Comparison of ENCODE assay signal across 26 cellular contexts in genomic region chr2:16113568-16114549, GRCh38.
A peak's percentile ranks its signal among the peaks of the same experiment; 100 is the strongest.
DNase-seq lines count a peak whose midpoint lies in the region; ATAC-seq, FAIRE-seq and TF ChIP-seq lines count a peak whose summit lies in the region.
"Had no signal": no experiment of that assay in that cellular context is flagged by ENCODE, and none has a peak within 500 bp of the region (broad histone marks: within the 10 kb centered on the region; RNA-seq: fewer than 3 reads in every experiment).

No MANE protein-coding gene starts in this region.

- POLR2A ChIA-PET in A549 (lab: Yijun Ruan, JAX), result no interaction called here
- POLR2A ChIA-PET in IMR-90 (lab: Charles Lee; ENCODE audit: unreplicated experiment), result no interaction called here
- POLR2A ChIA-PET in T-cell (lab: Charles Lee), result no interaction called here

- H3K56ac ChIP-seq in IMR-90 (ENCODE audit: extremely low read depth, insufficient read depth, low read length), result no peak overlapping the region

- dilution Hi-C loops in IMR-90 (cut with HindIII; ENCODE audit: low sequenced_read_pairs, unreplicated experiment), result no loop called here

- no peak overlapping the region for H2AK5ac ChIP-seq in IMR-90 (ENCODE audit: low read depth, low read length)

- H3K23ac ChIP-seq in IMR-90 (ENCODE audit: low read depth, low read length), result no peak overlapping the region

- in situ Hi-C loops in IMR-90 (cut with MboI; ENCODE audit: low sequenced_read_pairs), result no loop called here

- no peak for TF ChIP-seq EP300 in A549 (IDR thresholded peaks at IDR 0.05)

- ATAC-seq in A549 (no peak), IMR-90 (ENCODE audit: low read depth) (no peak), sciatic nerve (peak; percentile 20), T-cell (replicated peaks in 1 of 4) (no peak)
- ATAC-seq: PC-3 had no signal

- TF ChIP-seq POLR2A in A549 (IDR thresholded peaks at IDR 0.05; ENCODE audit: low read length) (0 out of 2 replicates have a peak, but pooled peaks have one; percentile 4), IMR-90 (IDR thresholded peaks at IDR 0.05; ENCODE audit: low read depth, low read length) (no peak)

- peak overlapping the region; percentile 83 for H2BK5ac ChIP-seq in IMR-90 (ENCODE audit: low read depth, low read length, poor library complexity, severe bottlenecking)

- FAIRE-seq in A549 (lab: Jason Lieb, UNC), result no peak
- FAIRE-seq: GM12892 had no signal

- DNase-seq in A549 (ENCODE audit: low read depth in 1 of 2, low spot score in 1 of 2), result no peak
- no peak for DNase-seq in IMR-90
- no peak for DNase-seq in hepatocyte (ENCODE audit: low spot score)
- DNase-seq in sciatic nerve (ENCODE audit: low spot score), result no peak
- no peak for DNase-seq in NCI-H1092 treated with DMSO at 0.1 percent for 48 hours (lab: John Stamatoyannopoulos, UW)
- no peak for DNase-seq in immature natural killer cell
- no peak for DNase-seq in T-cell
- DNase-seq: 8988T; CD4-positive, CD25-positive, alpha-beta regulatory T cell; DMS153; DND-41; H7; HFFc6; MM.1S; NCI-H1417; NCI-H1694; NCI-H2081 treated with DMSO at 0.1 percent for 48 hours; NCI-H2171; NCI-H345; NCI-H524 treated with DMSO at 0.1 percent for 48 hours; NCI-H774; PC-3 had no signal

- TF ChIP-seq CTCF in A549 (IDR thresholded peaks at IDR 0.05), result no peak
- no peak for TF ChIP-seq CTCF in IMR-90 (conservative IDR thresholded peaks at IDR 0.05; ENCODE audit: low read depth, low read length)
- TF ChIP-seq CTCF in hepatocyte (IDR thresholded peaks at IDR 0.05; ENCODE audit: poor library complexity), result no peak

- H4K20me1 ChIP-seq in IMR-90 (ENCODE audit: insufficient read depth, low read length) (no peaks in the 10 kb centered on the region), hepatocyte (ENCODE audit: insufficient read depth, poor library complexity, severe bottlenecking) (no peaks in the 10 kb centered on the region)
- H4K20me1 ChIP-seq: BLaER1 had no signal

- H2AFZ ChIP-seq in IMR-90 (replicated peaks; ENCODE audit: low read length, poor library complexity) (no peak overlapping the region), hepatocyte (no peak overlapping the region)

- H3K4me3 ChIP-seq in A549 (no peak overlapping the region), IMR-90 (ENCODE audit: insufficient read depth, low read depth, low read length) (no peak overlapping the region), hepatocyte (no peak overlapping the region)
- H3K4me3 ChIP-seq: BLaER1, SJSA1 had no signal

- no peak overlapping the region for H3K4me2 ChIP-seq in A549
- no peak overlapping the region for H3K4me2 ChIP-seq in IMR-90 (ENCODE audit: low read depth, low read length)
- no peak overlapping the region for H3K4me2 ChIP-seq in hepatocyte
- H3K4me2 ChIP-seq: KMS-11 had no signal

- no peaks in the 10 kb centered on the region for H3K79me1 ChIP-seq in IMR-90 (ENCODE audit: low read depth in 1 of 2, low read length in 2 of 2)

- H2BK20ac ChIP-seq in IMR-90 (ENCODE audit: low read depth, low read length), result no peak overlapping the region

- no peak overlapping the region for H3K9ac ChIP-seq in IMR-90 (ENCODE audit: low read depth, low read length)
- H3K9ac ChIP-seq: BLaER1, KMS-11 had no signal

- H3K4me1 Mint-ChIP-seq in immature natural killer cell (no peaks in the 10 kb centered on the region), T-cell (no peaks in the 10 kb centered on the region)
- H3K4me1 Mint-ChIP-seq: CD4-positive, CD25-positive, alpha-beta regulatory T cell had no signal

- H3K9me3 Mint-ChIP-seq in immature natural killer cell (peaks cover 0 to 4% (median 0%) of the 10 kb centered on the region in 6 donors), T-cell (no peaks in the 10 kb centered on the region)

- no peaks in the 10 kb centered on the region for H3K79me2 ChIP-seq in hepatocyte

- no peak overlapping the region for H4K91ac ChIP-seq in IMR-90 (ENCODE audit: insufficient read depth, low read depth, low read length)

- no peak overlapping the region for H3K18ac ChIP-seq in IMR-90 (ENCODE audit: low read depth, low read length)

- H4K8ac ChIP-seq in IMR-90 (ENCODE audit: low read depth in 2 of 2, low read length in 2 of 2), result no peak overlapping the region

- H3K36me3 Mint-ChIP-seq in immature natural killer cell, result no peaks in the 10 kb centered on the region
- no peaks in the 10 kb centered on the region for H3K36me3 Mint-ChIP-seq in T-cell
- H3K36me3 Mint-ChIP-seq: CD4-positive, CD25-positive, alpha-beta regulatory T cell had no signal

- H3K36me3 ChIP-seq in IMR-90 (ENCODE audit: control insufficient read depth, insufficient read depth, low read length) (no peaks in the 10 kb centered on the region), hepatocyte (replicated peaks; ENCODE audit: insufficient read depth, low read depth) (no peaks in the 10 kb centered on the region)
- H3K36me3 ChIP-seq: BLaER1, SJSA1 had no signal

- H3K27me3 ChIP-seq in IMR-90 (ENCODE audit: control insufficient read depth, insufficient read depth, low read length), result no peaks in the 10 kb centered on the region
- no peaks in the 10 kb centered on the region for H3K27me3 ChIP-seq in hepatocyte
- H3K27me3 ChIP-seq: BLaER1, SJSA1 had no signal

- WGBS in A549 (ENCODE audit: missing lambda C conversion rate), result 64% methylated on average over 16 of the region's 16 CpGs
- WGBS in IMR-90 (ENCODE audit: extremely low coverage in 2 of 2, insufficient read length in 1 of 2), 2 experiments, result 55% methylated on average over 12 of the region's 16 CpGs; no CpG with 5 or more reads in 1 of the 2 experiments
- 92% methylated on average over 16 of the region's 16 CpGs for WGBS in hepatocyte (ENCODE audit: low lambda C conversion rate, missing lambda C conversion rate)

- intact Hi-C loops in IMR-90 (cut with micrococcal nuclease), result no loop called here
- intact Hi-C loops in sciatic nerve (cut with DNase I), result no loop called here

- no peaks in the 10 kb centered on the region for H3K9me2 ChIP-seq in hepatocyte (replicated peaks; ENCODE audit: insufficient read depth)

- CTCF ChIA-PET in A549 (lab: Yijun Ruan, JAX) (no interaction called here), IMR-90 (lab: Yijun Ruan, JAX) (no interaction called here), T-cell (lab: Charles Lee) (no interaction called here)

- no peak overlapping the region for H3K14ac ChIP-seq in IMR-90 (replicated peaks; ENCODE audit: low read depth, low read length)

- H4K5ac ChIP-seq in IMR-90 (ENCODE audit: low read depth, low read length), result no peak overlapping the region

- H3K27ac Mint-ChIP-seq in immature natural killer cell (no peak overlapping the region), T-cell (no peak overlapping the region)
- H3K27ac Mint-ChIP-seq: CD4-positive, CD25-positive, alpha-beta regulatory T cell; HFFc6 had no signal

- TF ChIP-seq RAD21 in A549 (conservative IDR thresholded peaks at IDR 0.05 in 1 of 2, IDR thresholded peaks at IDR 0.05 in 1 of 2) (no peak), IMR-90 (IDR thresholded peaks at IDR 0.05; ENCODE audit: low read length) (no peak)

- no peaks in the 10 kb centered on the region for H3K9me1 ChIP-seq in IMR-90 (ENCODE audit: insufficient read depth, low read length)

- H3K4me3 Mint-ChIP-seq in immature natural killer cell (no peak overlapping the region), T-cell (no peak overlapping the region)
- H3K4me3 Mint-ChIP-seq: CD4-positive, CD25-positive, alpha-beta regulatory T cell; HFFc6 had no signal

- no peak overlapping the region for H3K4ac ChIP-seq in IMR-90 (ENCODE audit: low read depth, low read length)

- no peak overlapping the region for H2AK9ac ChIP-seq in IMR-90 (replicated peaks; ENCODE audit: low read depth, low read length, poor library complexity)

- no TSS peak for BruUV-seq in IMR-90 (replicated peaks; lab: Mats Ljungman, UMichigan)

- no peaks in the 10 kb centered on the region for H3K9me3 ChIP-seq in A549
- peaks cover 25% of the 10 kb centered on the region for H3K9me3 ChIP-seq in IMR-90 (ENCODE audit: control insufficient read depth, insufficient read depth, low read length)
- no peaks in the 10 kb centered on the region for H3K9me3 ChIP-seq in hepatocyte (ENCODE audit: low read depth)
- H3K9me3 ChIP-seq: BLaER1, SJSA1 had no signal

- no peak overlapping the region for H2BK120ac ChIP-seq in IMR-90 (ENCODE audit: low read depth, low read length)

- no peaks in the 10 kb centered on the region for H3K27me3 Mint-ChIP-seq in immature natural killer cell (ENCODE audit: low read depth in 3 of 3)
- H3K27me3 Mint-ChIP-seq in T-cell, result no peaks in the 10 kb centered on the region
- H3K27me3 Mint-ChIP-seq: CD4-positive, CD25-positive, alpha-beta regulatory T cell had no signal

- no peak overlapping the region for H3K27ac ChIP-seq in A549
- H3K27ac ChIP-seq in IMR-90 (ENCODE audit: insufficient read depth, low read length), result no peak overlapping the region
- H3K27ac ChIP-seq in hepatocyte, result peak overlapping the region; percentile 69
- H3K27ac ChIP-seq: BLaER1, KMS-11, SJSA1 had no signal

- no peak overlapping the region for H2BK15ac ChIP-seq in IMR-90 (ENCODE audit: low read depth, low read length)

- H3K4me1 ChIP-seq in A549, result peaks cover 12% of the 10 kb centered on the region; the same call in 1 of the 3 replicates
- H3K4me1 ChIP-seq in IMR-90 (ENCODE audit: control insufficient read depth, insufficient read depth, low read length), result no peaks in the 10 kb centered on the region
- peaks cover 17% of the 10 kb centered on the region for H3K4me1 ChIP-seq in hepatocyte (ENCODE audit: insufficient read depth)
- H3K4me1 ChIP-seq: SJSA1 had no signal

TF ChIP-seq in A549, 52 proteins besides CTCF, POLR2A, EP300 and RAD21 (continues in another document):
- TF ChIP-seq MYC (IDR thresholded peaks at IDR 0.05; ENCODE audit: borderline replicate concordance, low read length), result no peak
- no peak for TF ChIP-seq CEBPB (IDR thresholded peaks at IDR 0.05)
- TF ChIP-seq FOSL2 (IDR thresholded peaks at IDR 0.05), result no peak
- TF ChIP-seq FOSL2 (CRISPR knock-in tag; IDR thresholded peaks at IDR 0.05), result no peak
- TF ChIP-seq SMC3 (IDR thresholded peaks at IDR 0.05), result no peak
- no peak for TF ChIP-seq MAZ (IDR thresholded peaks at IDR 0.05; ENCODE audit: borderline replicate concordance, low read depth, low read length)
- no peak for TF ChIP-seq PHF8 (IDR thresholded peaks at IDR 0.05; ENCODE audit: borderline replicate concordance, low read depth)
- no peak for TF ChIP-seq BHLHE40 (IDR thresholded peaks at IDR 0.05; ENCODE audit: low read depth, low read length)

TF ChIP-seq in IMR-90, 13 proteins besides CTCF, POLR2A, EP300 and RAD21:
- TF ChIP-seq FOS (IDR thresholded peaks at IDR 0.05; ENCODE audit: low read depth, low read length), result no peak
- no peak for TF ChIP-seq CHD1 (IDR thresholded peaks at IDR 0.05; ENCODE audit: low read depth, low read length)
- no peak for TF ChIP-seq BHLHE40 (IDR thresholded peaks at IDR 0.05; ENCODE audit: low read depth, low read length)
- no peak for TF ChIP-seq MAZ (IDR thresholded peaks at IDR 0.05; ENCODE audit: borderline replicate concordance, low read depth, low read length)
TF ChIP-seq in IMR-90: peak in this region for 0.
